ENCODE assay signal across 8 cellular contexts in the genomic region with DNA sequence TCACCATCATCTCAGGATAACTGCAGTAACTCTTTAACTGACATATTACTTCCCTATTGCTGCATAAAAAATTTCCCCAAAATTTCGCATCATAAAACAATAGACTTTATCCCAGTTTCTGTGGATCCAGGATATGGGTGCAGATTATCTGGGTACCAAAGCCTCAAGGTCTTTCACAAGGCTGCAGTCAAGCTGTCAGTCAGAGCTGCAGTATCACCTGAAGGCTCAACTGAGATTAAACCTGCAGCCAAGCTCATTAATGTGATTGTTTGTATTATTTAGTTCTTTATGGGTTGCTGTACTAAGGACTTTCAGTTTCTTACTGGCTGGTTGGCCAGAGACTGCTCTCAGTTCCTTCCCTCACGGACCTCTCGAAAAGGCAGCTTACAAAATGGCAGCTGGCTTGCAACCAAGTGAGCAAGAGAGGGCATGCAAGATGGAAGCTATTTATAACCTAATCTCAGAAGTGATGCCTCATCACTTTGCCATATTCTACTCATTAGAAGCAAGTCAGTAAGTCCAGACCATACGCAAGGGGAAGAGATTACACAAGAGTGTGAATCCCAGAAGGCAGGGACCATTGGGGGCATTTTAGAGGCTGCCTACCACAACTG. TPM values are rescaled to one million over a fixed set of nuclear protein-coding genes. Genes with fewer than 3 reads are reported as not detected.
DNase-seq lines count a peak whose midpoint lies in the region; ATAC-seq and TF ChIP-seq lines count a peak whose summit lies in the region.

No MANE protein-coding gene starts in this region.

- H3K9me3 ChIP-seq in BLaER1 treated with 17β-estradiol and CSF1 and Interleukin-3, amounts not matched to agents 10 nM and 100 nM (replicated peaks in 1 of 11): peaks cover 0 to 4% (median 0%) of the 10 kb centered on the region in 11 experiments; a peak in 5 of 22 replicates
- H3K9me3 ChIP-seq in neural progenitor cell (ENCODE audit: low read depth): no peaks in the 10 kb centered on the region

- H3K4me1 ChIP-seq in BLaER1 treated with 17β-estradiol and CSF1 and Interleukin-3, amounts not matched to agents 10 nM and 100 nM: peaks cover 8 to 31% (median 12%) of the 10 kb centered on the region in 10 experiments; a peak in 19 of 20 replicates
- peaks cover under 1% of the 10 kb centered on the region for H3K4me1 ChIP-seq in neural progenitor cell

- peaks cover 10% of the 10 kb centered on the region for H3K9me3 Mint-ChIP-seq in dendritic cell treated with granulocyte-macrophage colony-stimulating factor and Interleukin-4, amounts not matched to agents 40 ng/mL and 50 ng/mL, for 4 days
- no peaks in the 10 kb centered on the region for H3K9me3 Mint-ChIP-seq in neural progenitor cell
- H3K9me3 Mint-ChIP-seq in activated T-helper 17 cell treated with anti-CD3 and anti-CD28 coated beads, Interleukin-2, amount 50 U/mL, for 72 hours: peaks cover 5% of the 10 kb centered on the region

- peak overlapping the region; percentile 3 to 85 (median 24); a peak in 16 of 22 replicates for H3K4me2 ChIP-seq in BLaER1 treated with 17β-estradiol and CSF1 and Interleukin-3, amounts not matched to agents 10 nM and 100 nM
- no peak overlapping the region for H3K4me2 ChIP-seq in neural progenitor cell

- H3K27ac ChIP-seq in BLaER1 treated with 17β-estradiol and CSF1 and Interleukin-3, amounts not matched to agents 10 nM and 100 nM: peak overlapping the region in 6 of 11 experiments; percentile 10 to 76 (median 58); a peak in 10 of 22 replicates
- no peak overlapping the region for H3K27ac ChIP-seq in neural progenitor cell

- H3K4me3 ChIP-seq in BLaER1 treated with 17β-estradiol and CSF1 and Interleukin-3, amounts not matched to agents 10 nM and 100 nM: 0 out of 20 replicates have a peak overlapping the region, but pooled peaks of 1 of the 10 experiments have one; percentile 7
- no peak overlapping the region for H3K4me3 ChIP-seq in neural progenitor cell

- H3K27me3 Mint-ChIP-seq in dendritic cell treated with granulocyte-macrophage colony-stimulating factor and Interleukin-4, amounts not matched to agents 40 ng/mL and 50 ng/mL, for 4 days: no peaks in the 10 kb centered on the region
- H3K27me3 Mint-ChIP-seq in neural progenitor cell (ENCODE audit: insufficient read depth, low read depth): no peaks in the 10 kb centered on the region
- no peaks in the 10 kb centered on the region for H3K27me3 Mint-ChIP-seq in activated T-helper 17 cell treated with anti-CD3 and anti-CD28 coated beads, Interleukin-2, amount 50 U/mL, for 72 hours

- peaks cover 17% of the 10 kb centered on the region for H3K4me1 Mint-ChIP-seq in dendritic cell treated with granulocyte-macrophage colony-stimulating factor and Interleukin-4, amounts not matched to agents 40 ng/mL and 50 ng/mL, for 4 days (ENCODE audit: low read depth)
- no peaks in the 10 kb centered on the region for H3K4me1 Mint-ChIP-seq in neural progenitor cell
- H3K4me1 Mint-ChIP-seq in activated T-helper 17 cell treated with anti-CD3 and anti-CD28 coated beads, Interleukin-2, amount 50 U/mL, for 72 hours: peaks cover 4% of the 10 kb centered on the region

- H4K20me1 ChIP-seq in BLaER1 treated with 17β-estradiol and CSF1 and Interleukin-3, amounts not matched to agents 10 nM and 100 nM: no peaks in the 10 kb centered on the region
- H4K20me1 ChIP-seq in neural progenitor cell (ENCODE audit: low read depth): no peaks in the 10 kb centered on the region

- H3K9ac ChIP-seq in BLaER1 treated with 17β-estradiol and CSF1 and Interleukin-3, amounts not matched to agents 10 nM and 100 nM: peak overlapping the region in 2 of 11 experiments; percentile 15 to 46; a peak in 1 of 22 replicates
- H3K9ac ChIP-seq in neural progenitor cell: no peak overlapping the region

- H2AFZ ChIP-seq in neural progenitor cell (replicated peaks): no peak overlapping the region

- DNase-seq in NCI-H1417 treated with DMSO at 0.1 percent for 48 hours (lab: John Stamatoyannopoulos, UW) (no peak), neural progenitor cell (ENCODE audit: low spot score) (no peak), NCI-H2081 (lab: John Stamatoyannopoulos, UW) (no peak)

- TF ChIP-seq CTCF in neural progenitor cell (IDR thresholded peaks at IDR 0.05): no peak

- ATAC-seq in GM19395 (IDR thresholded peaks at IDR 0.05; ENCODE audit: unreplicated experiment): peak; percentile 98
- ATAC-seq in HG03135 (IDR thresholded peaks at IDR 0.05; ENCODE audit: unreplicated experiment): peak; percentile 94
- ATAC-seq in activated T-helper 17 cell treated with anti-CD3 and anti-CD28 coated beads, Interleukin-2, amount 50 U/mL, for 72 hours (replicated peaks): no peak

- peaks cover 34% of the 10 kb centered on the region for H3K36me3 Mint-ChIP-seq in dendritic cell treated with granulocyte-macrophage colony-stimulating factor and Interleukin-4, amounts not matched to agents 40 ng/mL and 50 ng/mL, for 4 days (ENCODE audit: low read depth)
- H3K36me3 Mint-ChIP-seq in neural progenitor cell: peaks cover 8% of the 10 kb centered on the region
- peaks cover 38% of the 10 kb centered on the region for H3K36me3 Mint-ChIP-seq in activated T-helper 17 cell treated with anti-CD3 and anti-CD28 coated beads, Interleukin-2, amount 50 U/mL, for 72 hours (ENCODE audit: low read depth)

- intact Hi-C loops in dendritic cell treated with granulocyte-macrophage colony-stimulating factor and Interleukin-4, amounts not matched to agents 40 ng/mL and 50 ng/mL, for 4 days (cut with micrococcal nuclease): loop anchor here (10.0 kb wide), 1 partner anchor 169 kb away; a partner anchor contains a TSS

- no peak overlapping the region for H3K4me3 Mint-ChIP-seq in dendritic cell treated with granulocyte-macrophage colony-stimulating factor and Interleukin-4, amounts not matched to agents 40 ng/mL and 50 ng/mL, for 4 days
- no peak overlapping the region for H3K4me3 Mint-ChIP-seq in neural progenitor cell
- no peak overlapping the region for H3K4me3 Mint-ChIP-seq in activated T-helper 17 cell treated with anti-CD3 and anti-CD28 coated beads, Interleukin-2, amount 50 U/mL, for 72 hours

- H3K27me3 ChIP-seq in BLaER1 treated with 17β-estradiol and CSF1 and Interleukin-3, amounts not matched to agents 10 nM and 100 nM: no peaks in the 10 kb centered on the region
- H3K27me3 ChIP-seq in neural progenitor cell: no peaks in the 10 kb centered on the region

- no peaks in the 10 kb centered on the region for H3K79me2 ChIP-seq in neural progenitor cell (ENCODE audit: low read depth)

- peak overlapping the region; percentile 45 for H3K27ac Mint-ChIP-seq in dendritic cell treated with granulocyte-macrophage colony-stimulating factor and Interleukin-4, amounts not matched to agents 40 ng/mL and 50 ng/mL, for 4 days
- no peak overlapping the region for H3K27ac Mint-ChIP-seq in neural progenitor cell
- no peak overlapping the region for H3K27ac Mint-ChIP-seq in activated T-helper 17 cell treated with anti-CD3 and anti-CD28 coated beads, Interleukin-2, amount 50 U/mL, for 72 hours

- H3F3A ChIP-seq in neural progenitor cell (ENCODE audit: low read depth): no peaks in the 10 kb centered on the region

- H3K36me3 ChIP-seq in BLaER1 treated with 17β-estradiol and CSF1 and Interleukin-3, amounts not matched to agents 10 nM and 100 nM: peaks cover 0 to 6% (median 2%) of the 10 kb centered on the region in 11 experiments; a peak in 6 of 22 replicates
- H3K36me3 ChIP-seq in neural progenitor cell: no peaks in the 10 kb centered on the region

RNA-seq across cellular contexts. Expression of a gene that starts 54.9 kb away (rescaled TPM):
- 36.9 and 63.6 TPM in 2 replicates for total RNA-seq in neural progenitor cell (ENCODE audit: low replicate concordance)
- total RNA-seq in activated T-helper 17 cell treated with anti-CD3 and anti-CD28 coated beads, Interleukin-2, amount 50 U/mL, for 72 hours: 10 to 100 TPM; 37.0 to 59.5 TPM
